In the genomic region with DNA sequence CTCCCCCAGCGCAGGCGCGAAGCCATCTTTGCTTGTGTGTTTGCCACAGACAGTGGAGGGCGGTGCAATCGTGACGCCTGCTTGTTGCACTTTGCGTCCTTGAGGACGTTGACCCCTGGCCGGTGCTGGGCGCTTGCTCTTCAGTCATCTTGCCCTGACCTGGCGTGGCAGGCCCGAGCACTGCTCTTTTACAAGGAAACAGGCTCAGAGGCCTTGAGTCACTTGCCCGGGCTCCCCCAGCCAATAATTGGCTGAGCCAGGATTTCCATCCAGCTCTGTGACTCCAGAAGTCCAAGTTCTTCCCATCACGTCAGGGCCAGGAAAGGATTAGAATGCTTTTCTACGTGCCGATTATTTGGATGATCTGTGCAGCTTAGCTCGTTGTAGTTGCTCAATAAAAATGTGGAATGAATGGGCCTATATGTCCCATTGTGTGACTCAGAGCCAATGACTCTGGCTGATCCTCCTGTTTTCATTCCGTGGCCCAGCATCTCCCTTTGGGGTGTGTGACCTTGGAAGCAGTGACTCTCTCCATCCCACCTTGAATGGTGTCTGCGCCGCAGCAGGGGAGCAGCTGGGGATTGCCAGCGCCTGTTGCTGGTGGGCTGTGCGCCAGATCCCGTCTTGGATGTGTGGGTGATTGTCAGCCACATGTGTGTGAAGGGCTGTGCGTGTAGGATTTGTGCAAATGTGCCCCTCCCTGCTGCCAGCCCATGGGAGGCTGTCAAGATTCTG, we compare ENCODE assay signal across 1 cellular context.
TF ChIP-seq lines count a peak whose summit lies in the region.

No MANE protein-coding gene starts in this region.

TF ChIP-seq in HepG2, 621 proteins besides CTCF, POLR2A, EP300 and RAD21 (continued from another document and continues in another):
- TF ChIP-seq, protein P1, sequence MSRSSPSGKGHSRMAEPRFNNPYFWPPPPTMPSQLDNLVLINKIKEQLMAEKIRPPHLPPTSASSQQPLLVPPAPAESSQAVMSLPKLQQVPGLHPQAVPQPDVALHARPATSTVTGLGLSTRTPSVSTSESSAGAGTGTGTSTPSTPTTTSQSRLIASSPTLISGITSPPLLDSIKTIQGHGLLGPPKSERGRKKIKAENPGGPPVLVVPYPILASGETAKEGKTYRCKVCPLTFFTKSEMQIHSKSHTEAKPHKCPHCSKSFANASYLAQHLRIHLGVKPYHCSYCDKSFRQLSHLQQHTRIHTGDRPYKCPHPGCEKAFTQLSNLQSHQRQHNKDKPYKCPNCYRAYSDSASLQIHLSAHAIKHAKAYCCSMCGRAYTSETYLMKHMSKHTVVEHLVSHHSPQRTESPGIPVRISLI (CRISPR knock-in tag; IDR thresholded peaks at IDR 0.05; ENCODE audit: borderline replicate concordance) = peak; percentile 73
- TF ChIP-seq ZNF816 (CRISPR knock-in tag; IDR thresholded peaks at IDR 0.05; ENCODE audit: borderline replicate concordance) (no peak), ZNF550 (CRISPR knock-in tag; IDR thresholded peaks at IDR 0.05; ENCODE audit: borderline replicate concordance) (no peak), ZNF432 (CRISPR knock-in tag; IDR thresholded peaks at IDR 0.05; ENCODE audit: borderline replicate concordance) (no peak), SP140L (CRISPR knock-in tag; IDR thresholded peaks at IDR 0.05; ENCODE audit: borderline replicate concordance) (0 out of 2 replicates have a peak, but pooled peaks have one; percentile 23), SNAPC4 (CRISPR knock-in tag; IDR thresholded peaks at IDR 0.05) (no peak), ZNF235 (CRISPR knock-in tag; IDR thresholded peaks at IDR 0.05; ENCODE audit: borderline replicate concordance) (no peak), SNAI1 (CRISPR knock-in tag; IDR thresholded peaks at IDR 0.05; ENCODE audit: borderline replicate concordance) (no peak), ZFP82 (CRISPR knock-in tag; IDR thresholded peaks at IDR 0.05; ENCODE audit: borderline replicate concordance) (no peak), ATM (IDR thresholded peaks at IDR 0.05; ENCODE audit: borderline replicate concordance) (no peak), ZBTB49 (CRISPR knock-in tag; IDR thresholded peaks at IDR 0.05; ENCODE audit: borderline replicate concordance) (no peak), ZBTB21 (CRISPR knock-in tag; IDR thresholded peaks at IDR 0.05) (peak; percentile 17; the same call in 1 of the 2 replicates), TRAFD1 (CRISPR knock-in tag; IDR thresholded peaks at IDR 0.05; ENCODE audit: borderline replicate concordance) (peak; percentile 48; the same call in 1 of the 2 replicates), ZNF12 (CRISPR knock-in tag; IDR thresholded peaks at IDR 0.05) (peak; percentile 62; the same call in 1 of the 2 replicates), ZMAT3 (CRISPR knock-in tag; conservative IDR thresholded peaks at IDR 0.05) (peak; percentile 92), JUNB (CRISPR knock-in tag; IDR thresholded peaks at IDR 0.05; ENCODE audit: borderline replicate concordance) (no peak), RFX1 (IDR thresholded peaks at IDR 0.05) (no peak), HOXA7 (CRISPR knock-in tag; IDR thresholded peaks at IDR 0.05) (no peak), ZFP91 (CRISPR knock-in tag; IDR thresholded peaks at IDR 0.05; ENCODE audit: borderline replicate concordance) (peak; percentile 90), ZNF549 (CRISPR knock-in tag; IDR thresholded peaks at IDR 0.05) (no peak), ETV5 (CRISPR knock-in tag; IDR thresholded peaks at IDR 0.05; ENCODE audit: borderline replicate concordance) (peak; percentile 35; the same call in 1 of the 2 replicates), GLI4 (CRISPR knock-in tag; IDR thresholded peaks at IDR 0.05; ENCODE audit: borderline replicate concordance) (no peak), PRMT3 (CRISPR knock-in tag; IDR thresholded peaks at IDR 0.05; ENCODE audit: borderline replicate concordance, low read depth) (no peak), NR2F1 (CRISPR knock-in tag; IDR thresholded peaks at IDR 0.05) (peak; percentile 78 to 91), KDM1A (CRISPR knock-in tag; IDR thresholded peaks at IDR 0.05) (no peak), IRX3 (CRISPR knock-in tag; IDR thresholded peaks at IDR 0.05; ENCODE audit: borderline replicate concordance, low read depth) (no peak), ZFP37 (CRISPR knock-in tag; IDR thresholded peaks at IDR 0.05; ENCODE audit: borderline replicate concordance) (peak; percentile 51; the same call in 1 of the 2 replicates), CENPBD1 (CRISPR knock-in tag; IDR thresholded peaks at IDR 0.05; ENCODE audit: borderline replicate concordance, low read depth) (no peak), TOE1 (CRISPR knock-in tag; IDR thresholded peaks at IDR 0.05) (no peak), ZFP1 (CRISPR knock-in tag; IDR thresholded peaks at IDR 0.05) (no peak; the same call in 1 of the 2 replicates), SNRNP70 (IDR thresholded peaks at IDR 0.05; ENCODE audit: low read depth, low read length) (no peak), FOXK1 (CRISPR knock-in tag; IDR thresholded peaks at IDR 0.05; ENCODE audit: borderline replicate concordance, low read depth) (peak; percentile 90; the same call in 1 of the 2 replicates), SIN3B (IDR thresholded peaks at IDR 0.05; ENCODE audit: low read length) (no peak)
- TF ChIP-seq, protein P2, sequence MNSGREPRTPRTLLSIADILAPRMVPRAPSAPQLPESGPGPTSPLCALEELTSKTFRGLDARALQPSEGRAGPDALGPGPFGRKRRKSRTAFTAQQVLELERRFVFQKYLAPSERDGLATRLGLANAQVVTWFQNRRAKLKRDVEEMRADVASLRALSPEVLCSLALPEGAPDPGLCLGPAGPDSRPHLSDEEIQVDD (CRISPR knock-in tag; IDR thresholded peaks at IDR 0.05; ENCODE audit: borderline replicate concordance) = no peak; the same call in 1 of the 2 replicates
- TF ChIP-seq, protein P3, sequence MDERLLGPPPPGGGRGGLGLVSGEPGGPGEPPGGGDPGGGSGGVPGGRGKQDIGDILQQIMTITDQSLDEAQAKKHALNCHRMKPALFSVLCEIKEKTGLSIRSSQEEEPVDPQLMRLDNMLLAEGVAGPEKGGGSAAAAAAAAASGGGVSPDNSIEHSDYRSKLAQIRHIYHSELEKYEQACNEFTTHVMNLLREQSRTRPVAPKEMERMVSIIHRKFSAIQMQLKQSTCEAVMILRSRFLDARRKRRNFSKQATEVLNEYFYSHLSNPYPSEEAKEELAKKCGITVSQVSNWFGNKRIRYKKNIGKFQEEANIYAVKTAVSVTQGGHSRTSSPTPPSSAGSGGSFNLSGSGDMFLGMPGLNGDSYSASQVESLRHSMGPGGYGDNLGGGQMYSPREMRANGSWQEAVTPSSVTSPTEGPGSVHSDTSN (CRISPR knock-in tag; IDR thresholded peaks at IDR 0.05) = no peak
- TF ChIP-seq, protein P4, sequence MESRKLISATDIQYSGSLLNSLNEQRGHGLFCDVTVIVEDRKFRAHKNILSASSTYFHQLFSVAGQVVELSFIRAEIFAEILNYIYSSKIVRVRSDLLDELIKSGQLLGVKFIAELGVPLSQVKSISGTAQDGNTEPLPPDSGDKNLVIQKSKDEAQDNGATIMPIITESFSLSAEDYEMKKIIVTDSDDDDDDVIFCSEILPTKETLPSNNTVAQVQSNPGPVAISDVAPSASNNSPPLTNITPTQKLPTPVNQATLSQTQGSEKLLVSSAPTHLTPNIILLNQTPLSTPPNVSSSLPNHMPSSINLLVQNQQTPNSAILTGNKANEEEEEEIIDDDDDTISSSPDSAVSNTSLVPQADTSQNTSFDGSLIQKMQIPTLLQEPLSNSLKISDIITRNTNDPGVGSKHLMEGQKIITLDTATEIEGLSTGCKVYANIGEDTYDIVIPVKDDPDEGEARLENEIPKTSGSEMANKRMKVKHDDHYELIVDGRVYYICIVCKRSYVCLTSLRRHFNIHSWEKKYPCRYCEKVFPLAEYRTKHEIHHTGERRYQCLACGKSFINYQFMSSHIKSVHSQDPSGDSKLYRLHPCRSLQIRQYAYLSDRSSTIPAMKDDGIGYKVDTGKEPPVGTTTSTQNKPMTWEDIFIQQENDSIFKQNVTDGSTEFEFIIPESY (CRISPR knock-in tag; IDR thresholded peaks at IDR 0.05) = peak; percentile 89
- TF ChIP-seq, protein P5, sequence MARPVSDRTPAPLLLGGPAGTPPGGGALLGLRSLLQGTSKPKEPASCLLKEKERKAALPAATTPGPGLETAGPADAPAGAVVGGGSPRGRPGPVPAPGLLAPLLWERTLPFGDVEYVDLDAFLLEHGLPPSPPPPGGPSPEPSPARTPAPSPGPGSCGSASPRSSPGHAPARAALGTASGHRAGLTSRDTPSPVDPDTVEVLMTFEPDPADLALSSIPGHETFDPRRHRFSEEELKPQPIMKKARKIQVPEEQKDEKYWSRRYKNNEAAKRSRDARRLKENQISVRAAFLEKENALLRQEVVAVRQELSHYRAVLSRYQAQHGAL (CRISPR knock-in tag; IDR thresholded peaks at IDR 0.05; ENCODE audit: not compliant biosample characterization) = no peak
